ENCODE assay signal across 1 cellular context in the genomic region with DNA sequence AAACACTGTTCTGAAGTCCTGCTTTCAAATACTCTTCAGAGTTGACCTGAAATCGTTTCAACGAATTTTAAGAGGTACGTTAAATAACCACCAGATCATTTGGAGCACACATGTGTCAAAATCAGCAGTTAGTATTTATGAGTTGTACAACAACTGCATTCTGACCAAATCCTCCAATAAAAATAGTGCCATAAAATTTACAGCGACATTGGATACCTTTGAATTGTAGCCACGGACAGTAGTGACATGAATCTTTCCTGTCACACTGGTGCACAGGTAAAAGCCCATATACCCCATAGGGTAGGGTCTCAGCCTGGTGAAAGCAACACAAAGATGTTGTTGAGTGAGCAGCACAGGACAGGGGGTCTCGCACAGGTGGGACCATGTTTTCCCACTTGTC.
TF ChIP-seq lines count a peak whose summit lies in the region.

No MANE protein-coding gene starts in this region.

TF ChIP-seq in IMR-90, 13 proteins besides CTCF, POLR2A, EP300 and RAD21 (continued from another document):
- TF ChIP-seq NFE2L2 (IDR thresholded peaks at IDR 0.05; ENCODE audit: low read depth, low read length) (no peak), MXI1 (IDR thresholded peaks at IDR 0.05; ENCODE audit: borderline replicate concordance, low read depth, low read length) (no peak), RCOR1 (IDR thresholded peaks at IDR 0.05; ENCODE audit: insufficient replicate concordance, low read length) (no peak), MAZ (IDR thresholded peaks at IDR 0.05; ENCODE audit: borderline replicate concordance, low read depth, low read length) (no peak)
